ENCODE assay signal across 26 cellular contexts in genomic region chr1:198750081-198750480, GRCh38.
DNase-seq lines count a peak whose midpoint lies in the region; ATAC-seq, FAIRE-seq and TF ChIP-seq lines count a peak whose summit lies in the region.
"Had no signal": no experiment of that assay in that cellular context is flagged by ENCODE, and none has a peak within 500 bp of the region (broad histone marks: within the 10 kb centered on the region; RNA-seq: fewer than 3 reads in every experiment).

No MANE protein-coding gene starts in this region.

- H3K4me3 Mint-ChIP-seq in activated CD8-positive, alpha-beta T cell treated with anti-CD3 and anti-CD28 coated beads for 36 hours, result no peak overlapping the region
- no peak overlapping the region for H3K4me3 Mint-ChIP-seq in activated CD8-positive, alpha-beta T cell treated with anti-CD3 and anti-CD28 coated beads, Interleukin-2, amount 10 ng/mL, durations not matched to agents 7 days and 5 days
- H3K4me3 Mint-ChIP-seq: CD14-positive monocyte, IgD-negative memory B cell had no signal

- peaks cover 0 to 4% (median 0%) of the 10 kb centered on the region in 4 donors for H3K27me3 ChIP-seq in pancreas
- H3K27me3 ChIP-seq: BE2C had no signal

- peaks cover 42% of the 10 kb centered on the region for H3K36me3 Mint-ChIP-seq in activated CD8-positive, alpha-beta T cell treated with anti-CD3 and anti-CD28 coated beads for 36 hours (ENCODE audit: low read depth)
- H3K36me3 Mint-ChIP-seq in activated CD8-positive, alpha-beta T cell treated with anti-CD3 and anti-CD28 coated beads, Interleukin-2, amount 10 ng/mL, durations not matched to agents 7 days and 5 days (ENCODE audit: low read depth), result peaks cover 52% of the 10 kb centered on the region

- H3K9me3 ChIP-seq in SK-N-MC (ENCODE audit: low read depth, low read length), result no peaks in the 10 kb centered on the region
- no peaks in the 10 kb centered on the region for H3K9me3 ChIP-seq in pancreas
- H3K9me3 ChIP-seq: BE2C, SK-N-SH had no signal

- POLR2A ChIA-PET in activated CD8-positive, alpha-beta T cell treated with anti-CD3 and anti-CD28 coated beads for 36 hours (lab: Charles Lee), result no interaction called here
- POLR2A ChIA-PET in activated CD8-positive, alpha-beta T cell treated with anti-CD3 and anti-CD28 coated beads, Interleukin-2, amount 10 ng/mL, durations not matched to agents 7 days and 5 days (lab: Charles Lee), result interaction anchor here (1.0 kb wide), 1 partner anchor 35 kb away, joined by 3 read pairs; no protein-coding TSS in a partner anchor

- DNase-seq in activated CD8-positive, alpha-beta T cell treated with anti-CD3 and anti-CD28 coated beads for 36 hours, result no peak
- no peak for DNase-seq in activated CD8-positive, alpha-beta T cell treated with anti-CD3 and anti-CD28 coated beads, Interleukin-2, amount 10 ng/mL, durations not matched to agents 7 days and 5 days
- DNase-seq in SK-N-MC (ENCODE audit: low read depth, low spot score) (no peak), pancreas (no peak), HT-29 (ENCODE audit: low spot score) (no peak)
- no peak for DNase-seq in stimulated activated CD4-positive, alpha-beta T cell treated with anti-CD3 and anti-CD28 coated beads, Interleukin-4, amount 100 ng/mL, for 24 hours
- DNase-seq: 8988T, ACHN, BE2C, Calu3, DMS153, DND-41, H7, NCI-H1092 treated with DMSO at 0.1 percent for 48 hours, NCI-H1436, NCI-H187, NCI-H524 treated with DMSO at 0.1 percent for 48 hours, NCI-H774, SIG-M5, SK-N-SH had no signal

- 83 to 88% methylated on average over 3 of the region's 3 CpGs for WGBS in pancreas, 2 donors

- no peaks in the 10 kb centered on the region for H3K4me1 ChIP-seq in pancreas
- H3K4me1 ChIP-seq: BE2C had no signal

- peaks cover 10% of the 10 kb centered on the region for H3K4me1 Mint-ChIP-seq in activated CD8-positive, alpha-beta T cell treated with anti-CD3 and anti-CD28 coated beads for 36 hours (ENCODE audit: low read depth)
- peaks cover 4% of the 10 kb centered on the region for H3K4me1 Mint-ChIP-seq in activated CD8-positive, alpha-beta T cell treated with anti-CD3 and anti-CD28 coated beads, Interleukin-2, amount 10 ng/mL, durations not matched to agents 7 days and 5 days (ENCODE audit: low read depth)

- intact Hi-C loops in activated CD8-positive, alpha-beta T cell treated with anti-CD3 and anti-CD28 coated beads for 36 hours (cut with micrococcal nuclease), result no loop called here
- intact Hi-C loops in pancreas (cut with DNase I), result no loop called here

- no peaks in the 10 kb centered on the region for H3K9me3 Mint-ChIP-seq in activated CD8-positive, alpha-beta T cell treated with anti-CD3 and anti-CD28 coated beads for 36 hours
- no peaks in the 10 kb centered on the region for H3K9me3 Mint-ChIP-seq in activated CD8-positive, alpha-beta T cell treated with anti-CD3 and anti-CD28 coated beads, Interleukin-2, amount 10 ng/mL, durations not matched to agents 7 days and 5 days (ENCODE audit: insufficient read depth)
- H3K9me3 Mint-ChIP-seq: IgD-negative memory B cell had no signal

- no peak for TF ChIP-seq CTCF in activated CD8-positive, alpha-beta T cell treated with anti-CD3 and anti-CD28 coated beads for 36 hours (IDR thresholded peaks at IDR 0.05)
- no peak for TF ChIP-seq CTCF in pancreas (IDR thresholded peaks at IDR 0.05)

- ATAC-seq in activated CD8-positive, alpha-beta T cell treated with anti-CD3 and anti-CD28 coated beads for 36 hours, result no peak
- ATAC-seq in activated CD8-positive, alpha-beta T cell treated with anti-CD3 and anti-CD28 coated beads, Interleukin-2, amount 10 ng/mL, durations not matched to agents 7 days and 5 days, result no peak
- ATAC-seq in pancreas (no peak), GM18873 (IDR thresholded peaks at IDR 0.05; ENCODE audit: low FRiP score, unreplicated experiment) (no peak)

- H3K27ac ChIP-seq in SK-N-MC (peak overlapping the region; percentile 98), pancreas (no peak overlapping the region)

- peak overlapping the region; percentile 96 for H3K9ac ChIP-seq in SK-N-MC (ENCODE audit: insufficient read length)
- H3K9ac ChIP-seq: SK-N-SH had no signal

- H3K36me3 ChIP-seq in SK-N-MC (ENCODE audit: insufficient read depth, low read length) (peaks cover 31% of the 10 kb centered on the region), pancreas (no peaks in the 10 kb centered on the region)
- H3K36me3 ChIP-seq: BE2C had no signal

- FAIRE-seq in endometrium (lab: Jason Lieb, UNC), result peak; percentile 18
- peak; percentile 83 for FAIRE-seq in pancreas (lab: Jason Lieb, UNC)
- FAIRE-seq: GM18507, RCC 7860 had no signal

- CTCF ChIA-PET in activated CD8-positive, alpha-beta T cell treated with anti-CD3 and anti-CD28 coated beads for 36 hours (lab: Charles Lee), result interaction anchor here (0.7 to 3.2 kb wide), 4 partner anchors 49 to 363 kb away, joined by 3 to 8 read pairs (median 3); no protein-coding TSS in a partner anchor
- CTCF ChIA-PET in activated CD8-positive, alpha-beta T cell treated with anti-CD3 and anti-CD28 coated beads, Interleukin-2, amount 10 ng/mL, durations not matched to agents 7 days and 5 days (lab: Charles Lee), result interaction anchor here (0.5 to 1.1 kb wide), 3 partner anchors 9 to 1872 kb away, joined by 3 to 4 read pairs (median 3); no protein-coding TSS in a partner anchor

- H3K4me3 ChIP-seq in SK-N-MC (peak overlapping the region; percentile 81), pancreas (no peak overlapping the region)

- H3K27me3 Mint-ChIP-seq in activated CD8-positive, alpha-beta T cell treated with anti-CD3 and anti-CD28 coated beads for 36 hours, result no peaks in the 10 kb centered on the region
- no peaks in the 10 kb centered on the region for H3K27me3 Mint-ChIP-seq in activated CD8-positive, alpha-beta T cell treated with anti-CD3 and anti-CD28 coated beads, Interleukin-2, amount 10 ng/mL, durations not matched to agents 7 days and 5 days (ENCODE audit: low read depth)
- H3K27me3 Mint-ChIP-seq: IgD-negative memory B cell had no signal

- H3K27ac Mint-ChIP-seq in activated CD8-positive, alpha-beta T cell treated with anti-CD3 and anti-CD28 coated beads for 36 hours, result peak overlapping the region; percentile 73
- no peak overlapping the region for H3K27ac Mint-ChIP-seq in activated CD8-positive, alpha-beta T cell treated with anti-CD3 and anti-CD28 coated beads, Interleukin-2, amount 10 ng/mL, durations not matched to agents 7 days and 5 days
